ENCODE assay signal across 21 cellular contexts in genomic region chr7:50824882-50825281, GRCh38. TPM values are rescaled to one million over a fixed set of nuclear protein-coding genes. Genes with fewer than 3 reads are reported as not detected.
"Had no signal": no experiment of that assay in that cellular context is flagged by ENCODE, and none has a peak within 500 bp of the region (broad histone marks: within the 10 kb centered on the region; RNA-seq: fewer than 3 reads in every experiment).

No MANE protein-coding gene starts in this region.

- H3K4me3 ChIP-seq: body of pancreas, suprapubic skin, tibial nerve had no signal

- H3K9me3 ChIP-seq: body of pancreas, suprapubic skin, tibial nerve had no signal

- H3K9me3 Mint-ChIP-seq: activated CD4-positive, alpha-beta T cell treated with anti-CD3 and anti-CD28 coated beads, Interleukin-2, amount 10 ng/mL, durations not matched to agents 24 days and 14 days; activated naive CD4-positive, alpha-beta T cell treated with anti-CD3 and anti-CD28 coated beads, Interleukin-2, amount 10 ng/mL, durations not matched to agents 7 days and 5 days; nephron; stimulated activated naive CD8-positive, alpha-beta T cell treated with anti-CD3 and anti-CD28 coated beads, Interleukin-15, amount 100 ng/mL, for 72 hours had no signal

- H3K27ac ChIP-seq: body of pancreas, foreskin keratinocyte, parathyroid adenoma, suprapubic skin, tibial nerve, VCaP had no signal

- H3K36me3 ChIP-seq: suprapubic skin, tibial nerve had no signal

- H3K9ac ChIP-seq: parathyroid adenoma had no signal

- DNase-seq: activated CD4-positive, alpha-beta memory T cell treated with anti-CD3 and anti-CD28 coated beads, Interleukin-2, amount 10 ng/mL, durations not matched to agents 7 days and 5 days; activated CD4-positive, alpha-beta T cell treated with anti-CD3 and anti-CD28 coated beads, Interleukin-2, amount 10 ng/mL, durations not matched to agents 24 days and 14 days; activated effector memory CD4-positive, alpha-beta T cell treated with anti-CD3 and anti-CD28 coated beads, Interleukin-2, amount 50 U/mL, for 16 hours; activated naive CD4-positive, alpha-beta T cell treated with anti-CD3 and anti-CD28 coated beads, Interleukin-2, amount 10 ng/mL, durations not matched to agents 7 days and 5 days; amygdala; body of pancreas; central memory CD4-positive, alpha-beta T cell; dermis blood vessel endothelial cell; effector CD8-positive, alpha-beta T cell; foreskin keratinocyte; immature natural killer cell; nucleus accumbens; right cardiac atrium; stimulated activated CD4-positive, alpha-beta T cell treated with anti-CD3 and anti-CD28 coated beads, Interleukin-1b, Interleukin-23, amount 100 ng/mL, for 48 hours; stimulated activated naive CD8-positive, alpha-beta T cell treated with anti-CD3 and anti-CD28 coated beads, Interleukin-15, amount 100 ng/mL, for 72 hours had no signal

- ATAC-seq: activated CD4-positive, CD25-positive, alpha-beta regulatory T cell treated with anti-CD3 and anti-CD28 coated beads, Interleukin-2, amount 50 U/mL, for 24 hours; body of pancreas; foreskin keratinocyte; right cardiac atrium; stimulated activated naive CD8-positive, alpha-beta T cell treated with anti-CD3 and anti-CD28 coated beads, Interleukin-15, amount 100 ng/mL, for 72 hours had no signal

- H3K4me3 Mint-ChIP-seq: activated CD4-positive, alpha-beta memory T cell treated with anti-CD3 and anti-CD28 coated beads, Interleukin-2, amount 10 ng/mL, durations not matched to agents 7 days and 5 days; activated CD4-positive, alpha-beta T cell treated with anti-CD3 and anti-CD28 coated beads, Interleukin-2, amount 10 ng/mL, durations not matched to agents 24 days and 14 days; activated naive CD4-positive, alpha-beta T cell treated with anti-CD3 and anti-CD28 coated beads, Interleukin-2, amount 10 ng/mL, durations not matched to agents 7 days and 5 days; immature natural killer cell; nephron; stimulated activated naive CD8-positive, alpha-beta T cell treated with anti-CD3 and anti-CD28 coated beads, Interleukin-15, amount 100 ng/mL, for 72 hours had no signal

- H3K79me2 ChIP-seq: parathyroid adenoma had no signal

- H3K36me3 Mint-ChIP-seq: activated naive CD4-positive, alpha-beta T cell treated with anti-CD3 and anti-CD28 coated beads, Interleukin-2, amount 10 ng/mL, durations not matched to agents 7 days and 5 days had no signal

- H2AFZ ChIP-seq: parathyroid adenoma had no signal

- H3K27ac Mint-ChIP-seq: activated CD4-positive, alpha-beta memory T cell treated with anti-CD3 and anti-CD28 coated beads, Interleukin-2, amount 10 ng/mL, durations not matched to agents 7 days and 5 days; activated CD4-positive, alpha-beta T cell treated with anti-CD3 and anti-CD28 coated beads, Interleukin-2, amount 10 ng/mL, durations not matched to agents 24 days and 14 days; activated naive CD4-positive, alpha-beta T cell treated with anti-CD3 and anti-CD28 coated beads, Interleukin-2, amount 10 ng/mL, durations not matched to agents 7 days and 5 days; immature natural killer cell; stimulated activated naive CD8-positive, alpha-beta T cell treated with anti-CD3 and anti-CD28 coated beads, Interleukin-15, amount 100 ng/mL, for 72 hours had no signal

- H3K27me3 ChIP-seq: body of pancreas, suprapubic skin, tibial nerve had no signal

- H3K4me1 Mint-ChIP-seq: immature natural killer cell had no signal

- H3K4me1 ChIP-seq: parathyroid adenoma, suprapubic skin, tibial nerve had no signal

- H3K27me3 Mint-ChIP-seq: stimulated activated naive CD8-positive, alpha-beta T cell treated with anti-CD3 and anti-CD28 coated beads, Interleukin-15, amount 100 ng/mL, for 72 hours had no signal

RNA-seq across cellular contexts. Expression of gene GRB10, which starts 42.2 kb away (rescaled TPM):
- polyA plus RNA-seq: immature natural killer cell had no signal
